Comparison of ENCODE assay signal across 16 cellular contexts in the genomic region with DNA sequence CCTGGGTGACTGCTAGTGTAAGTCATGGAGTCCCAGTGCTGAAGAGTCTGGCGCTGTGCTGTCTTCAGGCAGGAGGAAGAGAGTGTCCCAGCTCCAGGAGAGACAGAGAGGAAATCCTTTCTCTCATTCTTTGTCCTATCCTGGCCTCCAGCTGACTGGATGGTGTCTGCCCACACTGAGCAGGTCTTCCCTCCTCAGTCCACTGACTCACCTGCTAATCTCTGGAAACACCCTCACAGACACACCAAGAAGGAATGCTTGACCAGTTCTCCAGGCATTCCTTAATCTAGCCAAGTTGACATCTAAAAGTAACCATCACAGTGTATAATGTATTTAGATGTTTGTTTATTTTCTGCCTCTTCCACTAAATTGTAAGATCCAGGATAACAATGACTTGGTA. TPM values are rescaled to one million over a fixed set of nuclear protein-coding genes. Genes with fewer than 3 reads are reported as not detected.
DNase-seq lines count a peak whose midpoint lies in the region; ATAC-seq, FAIRE-seq and TF ChIP-seq lines count a peak whose summit lies in the region.
"Had no signal": no experiment of that assay in that cellular context is flagged by ENCODE, and none has a peak within 500 bp of the region (broad histone marks: within the 10 kb centered on the region; RNA-seq: fewer than 3 reads in every experiment).

No MANE protein-coding gene starts in this region.

- peaks cover 2% of the 10 kb centered on the region for H3K4me1 Mint-ChIP-seq in endothelial cell (ENCODE audit: unreplicated experiment)
- H3K4me1 Mint-ChIP-seq: activated naive CD8-positive, alpha-beta T cell treated with anti-CD3 and anti-CD28 coated beads for 36 hours had no signal

- FAIRE-seq in H54 (lab: Jason Lieb, UNC) (peak; percentile 60), urothelium cell line (lab: Jason Lieb, UNC) (peak; percentile 95)
- FAIRE-seq: colon had no signal

- DNase-seq in H54 (ENCODE audit: insufficient read length, low spot score), result peak; percentile 55
- no peak for DNase-seq in RWPE2 (ENCODE audit: low spot score)
- peak; percentile 55 for DNase-seq in fibroblast of pulmonary artery (ENCODE audit: low read depth)
- peak; percentile 53 for DNase-seq in urothelium cell line (ENCODE audit: low spot score)
- DNase-seq in vagina (ENCODE audit: extremely low spot score in 2 of 2), result no peak
- DNase-seq in endothelial cell (ENCODE audit: low spot score), result no peak
- DNase-seq: activated CD4-positive, CD25-positive, alpha-beta regulatory T cell treated with anti-CD3 and anti-CD28 coated beads, Interleukin-2, amount 50 U/mL, for 72 hours; activated naive CD8-positive, alpha-beta T cell treated with anti-CD3 and anti-CD28 coated beads for 36 hours; Caco-2; mesendoderm; NCI-H1105 treated with DMSO at 0.1 percent for 48 hours; NCI-H345 had no signal

- no peak overlapping the region for H3K4me3 ChIP-seq in RWPE2 (ENCODE audit: severe bottlenecking)
- no peak overlapping the region for H3K4me3 ChIP-seq in fibroblast of pulmonary artery (replicated peaks; ENCODE audit: low read depth, low read length)
- no peak overlapping the region for H3K4me3 ChIP-seq in vagina

- no peak for TF ChIP-seq CTCF in RWPE2 (IDR thresholded peaks at IDR 0.05; ENCODE audit: poor library complexity, severe bottlenecking)
- TF ChIP-seq CTCF in fibroblast of pulmonary artery (IDR thresholded peaks at IDR 0.05; ENCODE audit: low read length, missing control alignments), result no peak
- TF ChIP-seq CTCF in vagina (IDR thresholded peaks at IDR 0.05), result no peak
- TF ChIP-seq CTCF in endothelial cell (IDR thresholded peaks at IDR 0.05; ENCODE audit: unreplicated experiment), result no peak

- no peaks in the 10 kb centered on the region for H3K36me3 Mint-ChIP-seq in endothelial cell (ENCODE audit: low read depth, unreplicated experiment)
- H3K36me3 Mint-ChIP-seq: activated naive CD8-positive, alpha-beta T cell treated with anti-CD3 and anti-CD28 coated beads for 36 hours had no signal

- H3K9me3 Mint-ChIP-seq in endothelial cell (ENCODE audit: unreplicated experiment), result no peaks in the 10 kb centered on the region
- H3K9me3 Mint-ChIP-seq: activated naive CD8-positive, alpha-beta T cell treated with anti-CD3 and anti-CD28 coated beads for 36 hours; stimulated activated naive CD8-positive, alpha-beta T cell treated with anti-CD3 and anti-CD28 coated beads, Interleukin-15, Interleukin-2, amounts not matched to agents 100 ng/mL and 50 ng/mL, for 24 hours had no signal

- H3K9me3 ChIP-seq in RWPE2 (ENCODE audit: severe bottlenecking) (no peaks in the 10 kb centered on the region), vagina (no peaks in the 10 kb centered on the region)
- H3K9me3 ChIP-seq: Caco-2, neutrophil had no signal

- H3K4me3 Mint-ChIP-seq in endothelial cell (ENCODE audit: unreplicated experiment), result no peak overlapping the region
- H3K4me3 Mint-ChIP-seq: activated naive CD8-positive, alpha-beta T cell treated with anti-CD3 and anti-CD28 coated beads for 36 hours; stimulated activated naive CD8-positive, alpha-beta T cell treated with anti-CD3 and anti-CD28 coated beads, Interleukin-15, Interleukin-2, amounts not matched to agents 100 ng/mL and 50 ng/mL, for 24 hours had no signal

- H3K27me3 Mint-ChIP-seq in endothelial cell (ENCODE audit: unreplicated experiment), result no peaks in the 10 kb centered on the region

- H3K27me3 ChIP-seq in RWPE2 (ENCODE audit: insufficient read depth, poor library complexity, severe bottlenecking) (no peaks in the 10 kb centered on the region), vagina (no peaks in the 10 kb centered on the region)

- TF ChIP-seq POLR2A in H54 (IDR thresholded peaks at IDR 0.05; ENCODE audit: low read depth, low read length) (no peak), vagina (IDR thresholded peaks at IDR 0.05) (no peak)

- H3K4me1 ChIP-seq in RWPE2 (ENCODE audit: insufficient read depth, poor library complexity, severe bottlenecking) (peaks cover 11% of the 10 kb centered on the region), vagina (no peaks in the 10 kb centered on the region)
- H3K4me1 ChIP-seq: Caco-2 had no signal

- intact Hi-C loops in vagina (cut with DNase I), result no loop called here

- no peaks in the 10 kb centered on the region for H3K36me3 ChIP-seq in RWPE2 (ENCODE audit: low read depth)
- no peaks in the 10 kb centered on the region for H3K36me3 ChIP-seq in vagina
- H3K36me3 ChIP-seq: neutrophil had no signal

- H3K27ac Mint-ChIP-seq in endothelial cell (ENCODE audit: unreplicated experiment), result no peak overlapping the region
- H3K27ac Mint-ChIP-seq: activated naive CD8-positive, alpha-beta T cell treated with anti-CD3 and anti-CD28 coated beads for 36 hours; stimulated activated naive CD8-positive, alpha-beta T cell treated with anti-CD3 and anti-CD28 coated beads, Interleukin-15, Interleukin-2, amounts not matched to agents 100 ng/mL and 50 ng/mL, for 24 hours had no signal

- peak overlapping the region; percentile 30 for H3K27ac ChIP-seq in RWPE2 (ENCODE audit: poor library complexity, severe bottlenecking)
- no peak overlapping the region for H3K27ac ChIP-seq in vagina
- H3K27ac ChIP-seq: neutrophil had no signal

- ATAC-seq in RWPE2 (ENCODE audit: low read depth) (peak; percentile 95), HG03342 (IDR thresholded peaks at IDR 0.05; ENCODE audit: unreplicated experiment) (no peak)

RNA-seq across cellular contexts. Expression of gene EMP1, which starts 53.9 kb away (rescaled TPM):
- total RNA-seq in vagina (675 TPM), endothelial cell (ENCODE audit: unreplicated experiment) (273 TPM)

Comparison
In these comparisons a context has a peak if more than half of its experiments do, and no peak if none do; other contexts are left out.
1. DNase-seq: peak in H54 (single experiment), fibroblast of pulmonary artery (single experiment) and urothelium cell line (single experiment); none in RWPE2 (single experiment), vagina (0 of 2) and endothelial cell (single experiment).